ENCODE assay signal across 25 cellular contexts in genomic region chr6:157767071-157767750, GRCh38. TPM values are rescaled to one million over a fixed set of nuclear protein-coding genes. Genes with fewer than 3 reads are reported as not detected.
A peak's percentile ranks its signal among the peaks of the same experiment; 100 is the strongest.
DNase-seq lines count a peak whose midpoint lies in the region; ATAC-seq and TF ChIP-seq lines count a peak whose summit lies in the region.
"Had no signal": no experiment of that assay in that cellular context is flagged by ENCODE, and none has a peak within 500 bp of the region (broad histone marks: within the 10 kb centered on the region; RNA-seq: fewer than 3 reads in every experiment).

No MANE protein-coding gene starts in this region.

- H3K9me3 ChIP-seq in left ventricle myocardium inferior (replicated peaks) = no peaks in the 10 kb centered on the region
- H3K9me3 ChIP-seq in right atrium auricular region = no peaks in the 10 kb centered on the region
- H3K9me3 ChIP-seq in vagina = no peaks in the 10 kb centered on the region
- H3K9me3 ChIP-seq: BE2C, colonic mucosa, esophagus squamous epithelium, gastrocnemius medialis, stomach had no signal

- H3K27me3 Mint-ChIP-seq in activated CD8-positive, alpha-beta T cell treated with anti-CD3 and anti-CD28 coated beads, Interleukin-2, amount 10 ng/mL, durations not matched to agents 7 days and 5 days (ENCODE audit: low read depth) = peaks cover 2% of the 10 kb centered on the region
- H3K27me3 Mint-ChIP-seq in naive B cell = no peaks in the 10 kb centered on the region

- H3K27ac Mint-ChIP-seq in activated CD8-positive, alpha-beta T cell treated with anti-CD3 and anti-CD28 coated beads, Interleukin-2, amount 10 ng/mL, durations not matched to agents 7 days and 5 days = no peak overlapping the region
- H3K27ac Mint-ChIP-seq in naive B cell = peak overlapping the region; percentile 96 to 100 (median 100)

- H3K4me1 ChIP-seq in left ventricle myocardium inferior (peaks cover 36% of the 10 kb centered on the region), right atrium auricular region (peaks cover 0 to 22% of the 10 kb centered on the region in 2 donors), vagina (peaks cover 44% of the 10 kb centered on the region)
- H3K4me1 ChIP-seq: BE2C had no signal

- H3K9me3 Mint-ChIP-seq in activated CD8-positive, alpha-beta T cell treated with anti-CD3 and anti-CD28 coated beads, Interleukin-2, amount 10 ng/mL, durations not matched to agents 7 days and 5 days (ENCODE audit: insufficient read depth) = no peaks in the 10 kb centered on the region
- H3K9me3 Mint-ChIP-seq in naive B cell = peaks cover 0 to 4% (median 0%) of the 10 kb centered on the region in 7 donors

- no peaks in the 10 kb centered on the region for H3K36me3 Mint-ChIP-seq in activated CD8-positive, alpha-beta T cell treated with anti-CD3 and anti-CD28 coated beads, Interleukin-2, amount 10 ng/mL, durations not matched to agents 7 days and 5 days (ENCODE audit: low read depth)
- no peaks in the 10 kb centered on the region for H3K36me3 Mint-ChIP-seq in naive B cell

- no peak for TF ChIP-seq POLR2A in vagina (IDR thresholded peaks at IDR 0.05)

- H3K36me3 ChIP-seq in left ventricle myocardium inferior (no peaks in the 10 kb centered on the region), right atrium auricular region (no peaks in the 10 kb centered on the region), vagina (no peaks in the 10 kb centered on the region)
- H3K36me3 ChIP-seq: BE2C, colonic mucosa, esophagus squamous epithelium, gastrocnemius medialis, stomach had no signal

- intact Hi-C loops in left ventricle myocardium inferior (cut with micrococcal nuclease) = no loop called here
- intact Hi-C loops in vagina (cut with DNase I) = no loop called here

- H3K4me1 Mint-ChIP-seq in activated CD8-positive, alpha-beta T cell treated with anti-CD3 and anti-CD28 coated beads, Interleukin-2, amount 10 ng/mL, durations not matched to agents 7 days and 5 days (ENCODE audit: low read depth) = peaks cover 55% of the 10 kb centered on the region
- peaks cover 69 to 89% (median 78%) of the 10 kb centered on the region in 3 donors for H3K4me1 Mint-ChIP-seq in naive B cell

- TF ChIP-seq CTCF in left ventricle myocardium inferior (IDR thresholded peaks at IDR 0.05; ENCODE audit: borderline replicate concordance) (no peak), right atrium auricular region (IDR thresholded peaks at IDR 0.05) (no peak), vagina (IDR thresholded peaks at IDR 0.05) (no peak)

- peaks cover 5% of the 10 kb centered on the region for H3K27me3 ChIP-seq in left ventricle myocardium inferior (ENCODE audit: low read depth)
- no peaks in the 10 kb centered on the region for H3K27me3 ChIP-seq in right atrium auricular region
- H3K27me3 ChIP-seq in vagina = no peaks in the 10 kb centered on the region
- H3K27me3 ChIP-seq: BE2C, colonic mucosa had no signal

- H3K27ac ChIP-seq in left ventricle myocardium inferior (replicated peaks) (peak overlapping the region; percentile 44), right atrium auricular region (peak overlapping the region in 1 of 2 donors; percentile 7), vagina (peak overlapping the region; percentile 26)
- H3K27ac ChIP-seq: colonic mucosa, KMS-11 had no signal

- no peak overlapping the region for H3K4me3 Mint-ChIP-seq in activated CD8-positive, alpha-beta T cell treated with anti-CD3 and anti-CD28 coated beads, Interleukin-2, amount 10 ng/mL, durations not matched to agents 7 days and 5 days
- peak overlapping the region; percentile 15 to 91 (median 79) for H3K4me3 Mint-ChIP-seq in naive B cell

- ATAC-seq in activated CD8-positive, alpha-beta T cell treated with anti-CD3 and anti-CD28 coated beads, Interleukin-2, amount 10 ng/mL, durations not matched to agents 7 days and 5 days = no peak
- ATAC-seq in naive B cell (ENCODE audit: low read depth in 2 of 2) = no peak
- no peak for ATAC-seq in GM19035 (IDR thresholded peaks at IDR 0.05; ENCODE audit: unreplicated experiment)
- no peak for ATAC-seq in GM19324 (IDR thresholded peaks at IDR 0.05; ENCODE audit: low FRiP score, unreplicated experiment)
- no peak for ATAC-seq in stimulated activated naive CD8-positive, alpha-beta T cell treated with anti-CD3 and anti-CD28 coated beads, Interleukin-15, Interleukin-2, amounts not matched to agents 100 U/mL and 50 U/mL, for 24 hours
- ATAC-seq: gastrocnemius medialis, HCT116, PC-3 had no signal

- POLR2A ChIA-PET in activated CD8-positive, alpha-beta T cell treated with anti-CD3 and anti-CD28 coated beads, Interleukin-2, amount 10 ng/mL, durations not matched to agents 7 days and 5 days (lab: Charles Lee) = no interaction called here

- CTCF ChIA-PET in activated CD8-positive, alpha-beta T cell treated with anti-CD3 and anti-CD28 coated beads, Interleukin-2, amount 10 ng/mL, durations not matched to agents 7 days and 5 days (lab: Charles Lee) = interaction anchor here (2.4 kb wide), 1 partner anchor 11 kb away, joined by 8 read pairs; no protein-coding TSS in a partner anchor

- H3K4me3 ChIP-seq in left ventricle myocardium inferior (no peak overlapping the region), right atrium auricular region (no peak overlapping the region), vagina (no peak overlapping the region)
- H3K4me3 ChIP-seq: colonic mucosa, esophagus squamous epithelium, gastrocnemius medialis, stomach had no signal

- DNase-seq in left ventricle myocardium inferior (no peak), right atrium auricular region (ENCODE audit: low spot score) (no peak), naive B cell (no peak), vagina (ENCODE audit: extremely low spot score in 2 of 2) (no peak)
- DNase-seq in activated CD8-positive, alpha-beta T cell treated with anti-CD3 and anti-CD28 coated beads, Interleukin-2, amount 10 ng/mL, durations not matched to agents 7 days and 5 days = peak; percentile 19
- no peak for DNase-seq in stimulated activated naive CD8-positive, alpha-beta T cell treated with anti-CD3 and anti-CD28 coated beads, Interleukin-15, Interleukin-2, amounts not matched to agents 100 U/mL and 50 U/mL, for 24 hours
- DNase-seq: activated CD4-positive, alpha-beta T cell treated with anti-CD3 and anti-CD28 coated beads for 4 hours; BE2C; colonic mucosa; DMS 273 treated with DMSO at 0.1 percent for 48 hours; esophagus squamous epithelium; gastrocnemius medialis; hypothalamus; NCI-H187 treated with DMSO at 0.1 percent for 48 hours; NCI-H345; NCI-H82; PC-3; SIG-M5; stimulated activated CD4-positive, alpha-beta T cell treated with anti-CD3 and anti-CD28 coated beads, Interleukin-4, amount 100 ng/mL, for 24 hours; stomach; trophoblast cell had no signal

RNA-seq across cellular contexts. Expression of gene SNX9, which starts 55.8 kb away (rescaled TPM):
- total RNA-seq in left ventricle myocardium inferior = 31.9 TPM
- 10 to 100 TPM; 26.6 to 39.4 TPM for total RNA-seq in right atrium auricular region
- 1 to 10 TPM; 9.1 to 9.2 TPM for total RNA-seq in activated CD8-positive, alpha-beta T cell treated with anti-CD3 and anti-CD28 coated beads, Interleukin-2, amount 10 ng/mL, durations not matched to agents 7 days and 5 days
- 10 to 100 TPM; 19.7 to 28.3 (median 25.7) TPM for polyA plus RNA-seq in naive B cell (ENCODE audit: low read depth in 6 of 6)
- total RNA-seq in vagina = 61.4 TPM
